In the genomic region with DNA sequence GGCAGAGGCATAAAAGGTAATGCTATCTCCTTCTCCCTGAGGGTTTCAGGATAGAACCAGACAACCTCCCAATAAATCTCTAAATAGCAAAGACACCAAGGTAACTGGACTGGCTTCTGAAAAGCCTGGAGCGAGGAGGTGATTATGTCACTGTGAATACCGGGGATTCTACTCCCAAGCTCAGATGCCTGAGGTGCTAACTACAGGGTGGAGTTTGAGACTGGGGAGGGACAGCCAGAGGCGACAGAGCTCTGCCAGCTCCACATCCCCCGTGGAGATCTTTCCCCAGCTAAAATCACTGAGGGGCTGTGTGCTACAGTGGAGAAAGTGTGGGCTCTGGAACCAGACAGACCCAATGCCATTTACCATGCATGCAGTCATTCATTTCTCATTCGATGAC, we compare ENCODE assay signal across 14 cellular contexts. TPM values are rescaled to one million over a fixed set of nuclear protein-coding genes. Genes with fewer than 3 reads are reported as not detected.
A peak's percentile ranks its signal among the peaks of the same experiment; 100 is the strongest.
DNase-seq lines count a peak whose midpoint lies in the region; ATAC-seq and TF ChIP-seq lines count a peak whose summit lies in the region.
"Had no signal": no experiment of that assay in that cellular context is flagged by ENCODE, and none has a peak within 500 bp of the region (broad histone marks: within the 10 kb centered on the region; RNA-seq: fewer than 3 reads in every experiment).

No MANE protein-coding gene starts in this region.

- H2BK5ac ChIP-seq in mesendoderm (ENCODE audit: low read length): no peak overlapping the region

- H2BK120ac ChIP-seq in mesendoderm (ENCODE audit: low read depth, low read length): no peak overlapping the region

- ATAC-seq in SK-N-SH treated with all-trans-retinoic acid at 6 μM for 48 hours: no peak
- no peak for ATAC-seq in HG02885 (IDR thresholded peaks at IDR 0.05; ENCODE audit: poor library complexity, unreplicated experiment)
- no peak for ATAC-seq in HG02884 (IDR thresholded peaks at IDR 0.05; ENCODE audit: unreplicated experiment)
- ATAC-seq: CD8-positive, alpha-beta T cell had no signal

- intact Hi-C loops in spleen (cut with DNase I; ENCODE audit: low total_unique reads): no loop called here

- no peak for TF ChIP-seq POLR2A in spleen (IDR thresholded peaks at IDR 0.05)

- no peak overlapping the region for H3K18ac ChIP-seq in mesendoderm (ENCODE audit: low read length)

- H3K36me3 ChIP-seq in HUES6 (ENCODE audit: control insufficient read depth, insufficient read depth, low read length): no peaks in the 10 kb centered on the region
- no peaks in the 10 kb centered on the region for H3K36me3 ChIP-seq in mesendoderm (ENCODE audit: control insufficient read depth, insufficient read depth, low read length)
- H3K36me3 ChIP-seq in spleen: no peaks in the 10 kb centered on the region

- H3K4me3 ChIP-seq in HUES6 (ENCODE audit: low read depth, low read length): no peak overlapping the region
- no peak overlapping the region for H3K4me3 ChIP-seq in mesendoderm (ENCODE audit: low read length)
- H3K4me3 ChIP-seq in spleen: no peak overlapping the region

- no peak overlapping the region for H3K4ac ChIP-seq in mesendoderm (ENCODE audit: low read depth, low read length)

- peaks cover 33% of the 10 kb centered on the region for H3K4me1 ChIP-seq in HUES6 (ENCODE audit: control insufficient read depth, insufficient read depth, low read length)
- H3K4me1 ChIP-seq in mesendoderm (ENCODE audit: control insufficient read depth, low read depth, low read length): peaks cover 12% of the 10 kb centered on the region
- peaks cover 2 to 16% (median 4%) of the 10 kb centered on the region in 6 donors for H3K4me1 ChIP-seq in spleen

- no peaks in the 10 kb centered on the region for H3K79me2 ChIP-seq in mesendoderm (ENCODE audit: control insufficient read depth, insufficient read depth, low read length)

- no peak overlapping the region for H4K8ac ChIP-seq in mesendoderm (ENCODE audit: low read depth, low read length)

- no peak overlapping the region for H3K4me2 ChIP-seq in mesendoderm (ENCODE audit: low read length)

- no peaks in the 10 kb centered on the region for H3K27me3 ChIP-seq in HUES6 (ENCODE audit: control insufficient read depth, insufficient read depth, low read length)
- H3K27me3 ChIP-seq in mesendoderm (ENCODE audit: insufficient read depth, low read length, poor library complexity): no peaks in the 10 kb centered on the region
- peaks cover 0 to 3% (median 0%) of the 10 kb centered on the region in 7 donors for H3K27me3 ChIP-seq in spleen (replicated peaks in 1 of 7)

- no peaks in the 10 kb centered on the region for H3K79me1 ChIP-seq in mesendoderm (ENCODE audit: low read length)

- no peaks in the 10 kb centered on the region for H3K9me3 ChIP-seq in HUES6 (ENCODE audit: control insufficient read depth, insufficient read depth, low read depth, low read length)
- no peaks in the 10 kb centered on the region for H3K9me3 ChIP-seq in spleen

- no peak overlapping the region for H3K23ac ChIP-seq in mesendoderm (ENCODE audit: low read length)

- no peak overlapping the region for H2AK5ac ChIP-seq in mesendoderm (ENCODE audit: low read length)

- peak overlapping the region; percentile 49 for H3K9ac ChIP-seq in HUES6 (ENCODE audit: low read length)
- no peak overlapping the region for H3K9ac ChIP-seq in mesendoderm (ENCODE audit: low read length)

- DNase-seq in ELF-1 (ENCODE audit: low read depth, low spot score): peak; percentile 86
- peak; percentile 93 for DNase-seq in mesendoderm
- DNase-seq in spleen: peak; percentile 6
- DNase-seq in NCI-H1105 treated with DMSO at 0.1 percent for 48 hours (lab: John Stamatoyannopoulos, UW): no peak
- DNase-seq: CD8-positive, alpha-beta T cell; COR-L47; DMS53; GOT3; H9; KG1 had no signal

- no peak for TF ChIP-seq CTCF in spleen (IDR thresholded peaks at IDR 0.05 in 8 of 11, conservative IDR thresholded peaks at IDR 0.05 in 3 of 11)

- H3K27ac ChIP-seq in HUES6 (ENCODE audit: low read depth, low read length) (no peak overlapping the region), mesendoderm (ENCODE audit: low read depth, low read length) (no peak overlapping the region), spleen (no peak overlapping the region)

- H4K5ac ChIP-seq in mesendoderm (ENCODE audit: low read length): no peak overlapping the region

- H2BK15ac ChIP-seq in mesendoderm (replicated peaks; ENCODE audit: low read depth): no peak overlapping the region

- H3K56ac ChIP-seq in mesendoderm (ENCODE audit: low read length): no peak overlapping the region

- no CpG with 5 or more reads among the region's 5 CpGs for WGBS in mesendoderm (ENCODE audit: extremely low coverage, insufficient coverage, low lambda C conversion rate)
- WGBS in spleen, 5 donors: 75 to 87% (median 85%) methylated on average over 5 of the region's 5 CpGs

TF ChIP-seq in SK-N-SH treated with all-trans-retinoic acid at 6 μM for 48 hours, 23 proteins besides CTCF, POLR2A, EP300 and RAD21 (continues in another document):
- TF ChIP-seq, protein P1, sequence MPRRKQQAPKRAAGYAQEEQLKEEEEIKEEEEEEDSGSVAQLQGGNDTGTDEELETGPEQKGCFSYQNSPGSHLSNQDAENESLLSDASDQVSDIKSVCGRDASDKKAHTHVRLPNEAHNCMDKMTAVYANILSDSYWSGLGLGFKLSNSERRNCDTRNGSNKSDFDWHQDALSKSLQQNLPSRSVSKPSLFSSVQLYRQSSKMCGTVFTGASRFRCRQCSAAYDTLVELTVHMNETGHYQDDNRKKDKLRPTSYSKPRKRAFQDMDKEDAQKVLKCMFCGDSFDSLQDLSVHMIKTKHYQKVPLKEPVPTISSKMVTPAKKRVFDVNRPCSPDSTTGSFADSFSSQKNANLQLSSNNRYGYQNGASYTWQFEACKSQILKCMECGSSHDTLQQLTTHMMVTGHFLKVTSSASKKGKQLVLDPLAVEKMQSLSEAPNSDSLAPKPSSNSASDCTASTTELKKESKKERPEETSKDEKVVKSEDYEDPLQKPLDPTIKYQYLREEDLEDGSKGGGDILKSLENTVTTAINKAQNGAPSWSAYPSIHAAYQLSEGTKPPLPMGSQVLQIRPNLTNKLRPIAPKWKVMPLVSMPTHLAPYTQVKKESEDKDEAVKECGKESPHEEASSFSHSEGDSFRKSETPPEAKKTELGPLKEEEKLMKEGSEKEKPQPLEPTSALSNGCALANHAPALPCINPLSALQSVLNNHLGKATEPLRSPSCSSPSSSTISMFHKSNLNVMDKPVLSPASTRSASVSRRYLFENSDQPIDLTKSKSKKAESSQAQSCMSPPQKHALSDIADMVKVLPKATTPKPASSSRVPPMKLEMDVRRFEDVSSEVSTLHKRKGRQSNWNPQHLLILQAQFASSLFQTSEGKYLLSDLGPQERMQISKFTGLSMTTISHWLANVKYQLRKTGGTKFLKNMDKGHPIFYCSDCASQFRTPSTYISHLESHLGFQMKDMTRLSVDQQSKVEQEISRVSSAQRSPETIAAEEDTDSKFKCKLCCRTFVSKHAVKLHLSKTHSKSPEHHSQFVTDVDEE (CRISPR knock-in tag; IDR thresholded peaks at IDR 0.05): no peak
- TF ChIP-seq, protein P2, sequence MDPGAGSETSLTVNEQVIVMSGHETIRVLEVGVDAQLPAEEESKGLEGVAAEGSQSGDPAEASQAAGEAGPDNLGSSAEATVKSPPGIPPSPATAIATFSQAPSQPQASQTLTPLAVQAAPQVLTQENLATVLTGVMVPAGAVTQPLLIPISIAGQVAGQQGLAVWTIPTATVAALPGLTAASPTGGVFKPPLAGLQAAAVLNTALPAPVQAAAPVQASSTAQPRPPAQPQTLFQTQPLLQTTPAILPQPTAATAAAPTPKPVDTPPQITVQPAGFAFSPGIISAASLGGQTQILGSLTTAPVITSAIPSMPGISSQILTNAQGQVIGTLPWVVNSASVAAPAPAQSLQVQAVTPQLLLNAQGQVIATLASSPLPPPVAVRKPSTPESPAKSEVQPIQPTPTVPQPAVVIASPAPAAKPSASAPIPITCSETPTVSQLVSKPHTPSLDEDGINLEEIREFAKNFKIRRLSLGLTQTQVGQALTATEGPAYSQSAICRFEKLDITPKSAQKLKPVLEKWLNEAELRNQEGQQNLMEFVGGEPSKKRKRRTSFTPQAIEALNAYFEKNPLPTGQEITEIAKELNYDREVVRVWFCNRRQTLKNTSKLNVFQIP (CRISPR knock-in tag; IDR thresholded peaks at IDR 0.05; ENCODE audit: borderline replicate concordance, low read depth): no peak
- no peak for TF ChIP-seq SNAI2 (CRISPR knock-in tag; IDR thresholded peaks at IDR 0.05)
- TF ChIP-seq RARB (CRISPR knock-in tag; IDR thresholded peaks at IDR 0.05): no peak
- TF ChIP-seq TOX (CRISPR knock-in tag; IDR thresholded peaks at IDR 0.05; ENCODE audit: borderline replicate concordance): no peak
- no peak for TF ChIP-seq ZFP3 (CRISPR knock-in tag; IDR thresholded peaks at IDR 0.05)
- TF ChIP-seq TCF4 (CRISPR knock-in tag; IDR thresholded peaks at IDR 0.05; ENCODE audit: borderline replicate concordance): no peak
- no peak for TF ChIP-seq ZNF565 (CRISPR knock-in tag; conservative IDR thresholded peaks at IDR 0.05; ENCODE audit: low read depth)
- TF ChIP-seq CSDC2 (CRISPR knock-in tag; IDR thresholded peaks at IDR 0.05): no peak
- TF ChIP-seq, protein P3, sequence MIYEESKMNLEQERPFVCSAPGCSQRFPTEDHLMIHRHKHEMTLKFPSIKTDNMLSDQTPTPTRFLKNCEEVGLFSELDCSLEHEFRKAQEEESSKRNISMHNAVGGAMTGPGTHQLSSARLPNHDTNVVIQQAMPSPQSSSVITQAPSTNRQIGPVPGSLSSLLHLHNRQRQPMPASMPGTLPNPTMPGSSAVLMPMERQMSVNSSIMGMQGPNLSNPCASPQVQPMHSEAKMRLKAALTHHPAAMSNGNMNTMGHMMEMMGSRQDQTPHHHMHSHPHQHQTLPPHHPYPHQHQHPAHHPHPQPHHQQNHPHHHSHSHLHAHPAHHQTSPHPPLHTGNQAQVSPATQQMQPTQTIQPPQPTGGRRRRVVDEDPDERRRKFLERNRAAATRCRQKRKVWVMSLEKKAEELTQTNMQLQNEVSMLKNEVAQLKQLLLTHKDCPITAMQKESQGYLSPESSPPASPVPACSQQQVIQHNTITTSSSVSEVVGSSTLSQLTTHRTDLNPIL (CRISPR knock-in tag; IDR thresholded peaks at IDR 0.05; ENCODE audit: low read depth): no peak

RNA-seq across cellular contexts. Expression of a gene that starts 7.9 kb away (rescaled TPM):
- 6.1 TPM for polyA plus RNA-seq in mesendoderm (2013, experiment 1 of 2)
- 6.4 TPM for polyA plus RNA-seq in mesendoderm (2013, experiment 2 of 2)
- total RNA-seq in spleen: 10 to 100 TPM; 22.8 to 43.7 (median 30.4) TPM
- 10 to 100 TPM; 16.8 to 41.5 (median 36.0) TPM for polyA plus RNA-seq in spleen

RNA-seq across cellular contexts. Expression of a gene that starts 56.4 kb away (rescaled TPM):
- 9.3 TPM for polyA plus RNA-seq in mesendoderm (2013, experiment 1 of 2)
- 9.0 TPM for polyA plus RNA-seq in mesendoderm (2013, experiment 2 of 2)
- 100 to 1,000 TPM in 4 of 7 donors, 10 to 100 TPM in 3; 50.9 to 109 (median 102) TPM for total RNA-seq in spleen
- polyA plus RNA-seq in spleen: 10 to 100 TPM in 1 of 3 donors, 1 to 10 TPM in 2; 8.5 to 12.5 (median 9.8) TPM
